In the genomic region with DNA sequence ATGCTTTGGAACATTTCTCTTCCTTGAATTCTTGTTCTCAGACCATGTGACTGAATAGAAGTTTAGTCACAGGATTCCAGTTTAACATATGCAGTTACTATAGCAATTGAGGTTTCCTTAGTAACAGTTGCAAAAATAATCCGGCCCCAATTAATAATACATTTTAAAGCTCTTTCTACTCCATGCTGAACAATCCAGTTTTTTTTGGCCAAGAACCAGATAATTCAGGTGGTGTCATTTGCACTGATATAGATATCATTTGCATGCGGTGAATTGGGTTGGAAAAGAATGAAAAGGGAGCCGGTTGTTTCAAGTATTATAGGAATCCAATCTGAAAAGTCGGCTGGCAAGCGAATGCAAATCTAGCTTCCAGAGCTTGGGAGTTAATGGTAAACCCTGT, we compare ENCODE assay signal across 8 cellular contexts.
DNase-seq lines count a peak whose midpoint lies in the region; ATAC-seq, FAIRE-seq and TF ChIP-seq lines count a peak whose summit lies in the region.
"Not testable (repeated sequence)": the region's sequence is repeated elsewhere in the genome, so short reads cannot be mapped to it uniquely, and the experiment has no call there.

No MANE protein-coding gene starts in this region.

- DNase-seq in A549 (ENCODE audit: low read depth in 1 of 2, low spot score in 1 of 2) = peak in 1 of 2 experiments; percentile 44
- peak; percentile 18 for DNase-seq in ELR (ENCODE audit: low read depth)
- DNase-seq in NCI-H1048 (lab: John Stamatoyannopoulos, UW) = peak; percentile 81
- DNase-seq in astrocyte of the hippocampus (ENCODE audit: low read depth, low spot score) = peak; percentile 77
- DNase-seq in choroid plexus epithelial cell (ENCODE audit: low read depth) = peak; percentile 17
- DNase-seq in fibroblast of peridontal ligament (ENCODE audit: extremely low read depth) = peak; percentile 0
- DNase-seq in lung microvascular endothelial cell (ENCODE audit: low read depth in 2 of 2) = peak; percentile 60 to 72
- not testable (repeated sequence) for DNase-seq in osteoblast (ENCODE audit: insufficient read length, low spot score, missing footprints)

- FAIRE-seq in A549 (lab: Jason Lieb, UNC) = not testable (repeated sequence)

- not testable (repeated sequence) for TF ChIP-seq EP300 in A549 (IDR thresholded peaks at IDR 0.05)

- H3K4me2 ChIP-seq in A549 = peak overlapping the region; percentile 64
- H3K4me2 ChIP-seq in osteoblast (ENCODE audit: insufficient read depth, low read length) = not testable (repeated sequence)

- TF ChIP-seq POLR2A in A549 (IDR thresholded peaks at IDR 0.05; ENCODE audit: low read length) = not testable (repeated sequence)

- not testable (repeated sequence) for H3K27me3 ChIP-seq in osteoblast (ENCODE audit: insufficient read depth, low read length)

- not testable (repeated sequence) for TF ChIP-seq CTCF in A549 (IDR thresholded peaks at IDR 0.05); choroid plexus epithelial cell (conservative IDR thresholded peaks at IDR 0.05; ENCODE audit: low read depth, low read length); osteoblast (IDR thresholded peaks at IDR 0.05; ENCODE audit: extremely low read depth, low read depth, low read length)

- H4K20me1 ChIP-seq in osteoblast (ENCODE audit: insufficient read depth, low read length) = not testable (repeated sequence)

- TF ChIP-seq RAD21 in A549 (conservative IDR thresholded peaks at IDR 0.05 in 1 of 2, IDR thresholded peaks at IDR 0.05 in 1 of 2) = not testable (repeated sequence)

- not testable (repeated sequence) for H2AFZ ChIP-seq in osteoblast (ENCODE audit: low read length)

- H3K4me1 ChIP-seq in A549 = peaks cover 57% of the 10 kb centered on the region
- H3K4me1 ChIP-seq in osteoblast (ENCODE audit: insufficient read depth, low read length) = not testable (repeated sequence)

- H3K79me2 ChIP-seq in osteoblast (ENCODE audit: insufficient read depth, low read length) = not testable (repeated sequence)

- H3K27ac ChIP-seq in A549 (peak overlapping the region; percentile 73 to 83), osteoblast (ENCODE audit: low read depth, low read length) (peak overlapping the region; percentile 56)

- not testable (repeated sequence) for H3K4me3 ChIP-seq in A549; choroid plexus epithelial cell (ENCODE audit: low read depth, low read length); osteoblast (ENCODE audit: insufficient read depth, low read length)

- not testable (repeated sequence) for ATAC-seq in A549

- WGBS in A549 (ENCODE audit: missing lambda C conversion rate) = 15% methylated on average over 5 of the region's 5 CpGs

- CTCF ChIA-PET in A549 (lab: Yijun Ruan, JAX) = not testable (repeated sequence)

- POLR2A ChIA-PET in A549 (lab: Yijun Ruan, JAX) = not testable (repeated sequence)

- H3K9me3 ChIP-seq in A549; osteoblast (ENCODE audit: low read depth, low read length): not testable (repeated sequence)

- not testable (repeated sequence) for H3K36me3 ChIP-seq in osteoblast (ENCODE audit: insufficient read depth, low read length)

TF ChIP-seq in A549, 52 proteins besides CTCF, POLR2A, EP300 and RAD21:
- TF ChIP-seq, protein P1, sequence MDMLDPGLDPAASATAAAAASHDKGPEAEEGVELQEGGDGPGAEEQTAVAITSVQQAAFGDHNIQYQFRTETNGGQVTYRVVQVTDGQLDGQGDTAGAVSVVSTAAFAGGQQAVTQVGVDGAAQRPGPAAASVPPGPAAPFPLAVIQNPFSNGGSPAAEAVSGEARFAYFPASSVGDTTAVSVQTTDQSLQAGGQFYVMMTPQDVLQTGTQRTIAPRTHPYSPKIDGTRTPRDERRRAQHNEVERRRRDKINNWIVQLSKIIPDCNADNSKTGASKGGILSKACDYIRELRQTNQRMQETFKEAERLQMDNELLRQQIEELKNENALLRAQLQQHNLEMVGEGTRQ (IDR thresholded peaks at IDR 0.05) = peak; percentile 50
